In the genomic region with DNA sequence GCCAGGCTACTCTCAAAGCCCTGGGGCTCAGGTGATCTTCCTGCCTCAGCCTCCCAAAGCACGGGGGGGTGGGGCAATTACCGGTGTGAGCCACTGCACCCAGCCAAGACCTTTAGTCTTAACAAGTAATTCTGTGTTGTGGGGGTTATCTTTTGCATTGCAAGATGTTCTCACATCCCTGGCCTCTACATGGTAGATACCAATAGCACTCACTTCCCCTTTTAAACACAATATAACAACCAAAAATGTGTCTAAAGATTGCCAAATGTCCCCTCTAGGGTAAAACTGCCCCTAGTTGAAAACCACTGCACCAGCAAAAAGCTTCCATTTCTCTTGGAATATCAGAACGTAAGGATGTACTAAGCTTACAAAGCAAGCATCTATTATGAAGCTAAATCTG, we compare ENCODE assay signal across 21 cellular contexts.
DNase-seq lines count a peak whose midpoint lies in the region; ATAC-seq and TF ChIP-seq lines count a peak whose summit lies in the region.
"Had no signal": no experiment of that assay in that cellular context is flagged by ENCODE, and none has a peak within 500 bp of the region (broad histone marks: within the 10 kb centered on the region; RNA-seq: fewer than 3 reads in every experiment).

No MANE protein-coding gene starts in this region.

- H3K27me3 ChIP-seq in MM.1S (replicated peaks; ENCODE audit: insufficient read depth, low read length), result no peaks in the 10 kb centered on the region
- H3K27me3 ChIP-seq: thyroid gland had no signal

- ATAC-seq in GM18502 (IDR thresholded peaks at IDR 0.05; ENCODE audit: poor library complexity, unreplicated experiment), result peak; percentile 64
- peak; percentile 49 for ATAC-seq in GM21423 (IDR thresholded peaks at IDR 0.05; ENCODE audit: unreplicated experiment)
- ATAC-seq: activated CD8-positive, alpha-beta T cell treated with anti-CD3 and anti-CD28 coated beads, Interleukin-2, amount 10 ng/mL, durations not matched to agents 7 days and 5 days had no signal

- no peak overlapping the region for H3K27ac ChIP-seq in MM.1S (ENCODE audit: low read length)
- no peak overlapping the region for H3K27ac ChIP-seq in coronary artery
- H3K27ac ChIP-seq: RWPE1, thyroid gland had no signal

- no peaks in the 10 kb centered on the region for H3K9me3 ChIP-seq in MM.1S (replicated peaks; ENCODE audit: insufficient read depth, low read length)
- H3K9me3 ChIP-seq: thyroid gland had no signal

- TF ChIP-seq CTCF in MM.1S (IDR thresholded peaks at IDR 0.05; ENCODE audit: low read length), result no peak
- TF ChIP-seq CTCF in coronary artery (IDR thresholded peaks at IDR 0.05), result no peak

- no peak for DNase-seq in MM.1S
- no peak for DNase-seq in coronary artery (ENCODE audit: low spot score)
- no peak for DNase-seq in DMS 273 (lab: John Stamatoyannopoulos, UW; ENCODE audit: unreplicated experiment)
- DNase-seq in NCI-H69 (lab: John Stamatoyannopoulos, UW), result no peak
- DNase-seq in NCI-H748 (lab: John Stamatoyannopoulos, UW; ENCODE audit: unreplicated experiment), result no peak
- DNase-seq: activated CD8-positive, alpha-beta T cell treated with anti-CD3 and anti-CD28 coated beads, Interleukin-2, amount 10 ng/mL, durations not matched to agents 7 days and 5 days; activated naive CD4-positive, alpha-beta T cell; activated T-cell treated with anti-CD3 and anti-CD28 coated beads, Interleukin-2, amount 50 U/mL, for 1 hour; CD8-positive, alpha-beta memory T cell; cortex of kidney; GF-D8; H9; kidney glomerular epithelial cell; NCI-H1105 treated with DMSO at 0.1 percent for 48 hours; NCI-H2029 treated with DMSO at 0.1 percent for 48 hours; retina; stimulated activated CD4-positive, alpha-beta T cell treated with anti-CD3 and anti-CD28 coated beads, Interleukin-4, amount 100 ng/mL, for 4 hours; thyroid gland had no signal

- no peak overlapping the region for H3K9ac ChIP-seq in MM.1S (ENCODE audit: low read length)

- no peaks in the 10 kb centered on the region for H3K9me2 ChIP-seq in MM.1S (replicated peaks; ENCODE audit: insufficient read depth, low read length)

- H2AFZ ChIP-seq in MM.1S (ENCODE audit: low read length), result peak overlapping the region; percentile 46

- H3K4me3 ChIP-seq in MM.1S (ENCODE audit: low read length) (peak overlapping the region; percentile 29; the same call in 1 of the 2 replicates), coronary artery (peak overlapping the region; percentile 41)
- H3K4me3 ChIP-seq: thyroid gland had no signal

- H3K4me2 ChIP-seq in MM.1S (ENCODE audit: low read depth, low read length), result peak overlapping the region; percentile 58

- no peaks in the 10 kb centered on the region for H3K4me1 ChIP-seq in MM.1S (ENCODE audit: low read length)
- H3K4me1 ChIP-seq: thyroid gland had no signal

- no peaks in the 10 kb centered on the region for H3K79me2 ChIP-seq in MM.1S (ENCODE audit: low read length)

- no peaks in the 10 kb centered on the region for H4K20me1 ChIP-seq in MM.1S (ENCODE audit: insufficient read depth, low read length)

- no peaks in the 10 kb centered on the region for H3K36me3 ChIP-seq in MM.1S (replicated peaks; ENCODE audit: insufficient read depth, low read length)
- H3K36me3 ChIP-seq: thyroid gland had no signal

- no peaks in the 10 kb centered on the region for H3F3A ChIP-seq in MM.1S (ENCODE audit: insufficient read depth, low read length)
